In genomic region chr6:169246445-169246844, GRCh38 we compare ENCODE assay signal across 23 cellular contexts. TPM values are rescaled to one million over a fixed set of nuclear protein-coding genes. Genes with fewer than 3 reads are reported as not detected.
"Had no signal": no experiment of that assay in that cellular context is flagged by ENCODE, and none has a peak within 500 bp of the region (broad histone marks: within the 10 kb centered on the region; RNA-seq: fewer than 3 reads in every experiment).

No MANE protein-coding gene starts in this region.

- DNase-seq: activated CD4-positive, alpha-beta T cell treated with anti-CD3 and anti-CD28 coated beads for 48 hours; activated CD4-positive, alpha-beta T cell treated with anti-CD3 and anti-CD28 coated beads, Interleukin-2, amount 50 U/mL, for 4 hours; activated CD4-positive, CD25-positive, alpha-beta regulatory T cell treated with anti-CD3 and anti-CD28 coated beads, Interleukin-2, amount 50 U/mL, for 72 hours; activated CD8-positive, alpha-beta memory T cell treated with anti-CD3 and anti-CD28 coated beads, Interleukin-2, amount 10 ng/mL, durations not matched to agents 7 days and 5 days; activated gamma-delta T cell treated with Interleukin-2 at 50 U/mL for 16 hours; activated naive CD4-positive, alpha-beta T cell treated with anti-CD3 and anti-CD28 coated beads, Interleukin-2, amount 10 ng/mL, durations not matched to agents 7 days and 5 days; activated naive CD8-positive, alpha-beta T cell treated with anti-CD3 and anti-CD28 coated beads for 36 hours; activated T-cell treated with anti-CD3 and anti-CD28 coated beads, Interleukin-2, amount 50 U/mL, for 24 hours; KG1; NCI-H1092; NCI-H1417; NCI-H1930; NCI-H2171; NCI-H226; NCI-H526; NCI-H82; SIG-M5; T-helper 17 cell; T-helper 9 cell had no signal

- ATAC-seq: activated CD8-positive, alpha-beta memory T cell treated with anti-CD3 and anti-CD28 coated beads, Interleukin-2, amount 10 ng/mL, durations not matched to agents 7 days and 5 days; T-helper 17 cell; WTC11 had no signal

RNA-seq across cellular contexts. Expression of gene THBS2, which starts 7.2 kb away (rescaled TPM):
- total RNA-seq: activated CD8-positive, alpha-beta memory T cell treated with anti-CD3 and anti-CD28 coated beads, Interleukin-2, amount 10 ng/mL, durations not matched to agents 7 days and 5 days; activated naive CD8-positive, alpha-beta T cell treated with anti-CD3 and anti-CD28 coated beads for 36 hours; MCF 10A; NCI-H460; OCI-LY7; T-helper 17 cell had no signal
